ENCODE assay signal across 9 cellular contexts in genomic region chr19:32224371-32225244, GRCh38.
DNase-seq lines count a peak whose midpoint lies in the region; ATAC-seq and TF ChIP-seq lines count a peak whose summit lies in the region.
"Had no signal": no experiment of that assay in that cellular context is flagged by ENCODE, and none has a peak within 500 bp of the region (broad histone marks: within the 10 kb centered on the region; RNA-seq: fewer than 3 reads in every experiment).

No MANE protein-coding gene starts in this region.

- H3K9me3 ChIP-seq in OCI-LY3 (ENCODE audit: insufficient read depth, low read length) (no peaks in the 10 kb centered on the region), thoracic aorta (no peaks in the 10 kb centered on the region)

- no peak overlapping the region for H2AFZ ChIP-seq in OCI-LY3 (ENCODE audit: low read depth, low read length)

- no peak for ATAC-seq in thoracic aorta (ENCODE audit: insufficient number of reproducible peaks, low FRiP score, low read depth)
- ATAC-seq in HG02970 (IDR thresholded peaks at IDR 0.05; ENCODE audit: low FRiP score, unreplicated experiment) = no peak

- H3K27me3 ChIP-seq in OCI-LY3 (ENCODE audit: low read depth, low read length) (peaks cover 3% of the 10 kb centered on the region; the same call in 1 of the 2 replicates), thoracic aorta (replicated peaks; ENCODE audit: insufficient read depth) (peaks cover 5% of the 10 kb centered on the region)

- H3K36me3 ChIP-seq in OCI-LY3 (replicated peaks; ENCODE audit: low read depth, low read length) = no peaks in the 10 kb centered on the region
- H3K36me3 ChIP-seq in thoracic aorta = no peaks in the 10 kb centered on the region

- no peaks in the 10 kb centered on the region for H3K4me1 ChIP-seq in OCI-LY3 (ENCODE audit: low read length)
- peaks cover 0 to 6% of the 10 kb centered on the region in 2 donors for H3K4me1 ChIP-seq in thoracic aorta (ENCODE audit: control insufficient read depth in 1 of 2, low read depth in 2 of 2)

- H3K79me2 ChIP-seq in OCI-LY3 (ENCODE audit: low read length) = no peaks in the 10 kb centered on the region

- CTCF ChIA-PET in HEK293T (lab: Yijun Ruan, JAX) = interaction anchor here (0.6 to 1.5 kb wide), 5 partner anchors 22 to 1170 kb away, joined by 3 to 6 read pairs (median 3); no protein-coding TSS in a partner anchor

- H3K27ac ChIP-seq in OCI-LY3 (ENCODE audit: low read length) (no peak overlapping the region), thoracic aorta (no peak overlapping the region)
- H3K27ac ChIP-seq: epithelial cell of prostate had no signal

- no peak overlapping the region for H3K4me2 ChIP-seq in OCI-LY3 (ENCODE audit: low read length)

- no peaks in the 10 kb centered on the region for H4K20me1 ChIP-seq in OCI-LY3 (ENCODE audit: insufficient read depth, low read length)

- POLR2A ChIA-PET in HEK293T (lab: Yijun Ruan, JAX) = no interaction called here

- no peak overlapping the region for H3K4me3 ChIP-seq in OCI-LY3 (ENCODE audit: low read length)
- peak overlapping the region; percentile 12 to 22 for H3K4me3 ChIP-seq in foreskin fibroblast (ENCODE audit: low read depth in 1 of 2, low read length in 2 of 2)
- peak overlapping the region; percentile 59 for H3K4me3 ChIP-seq in thoracic aorta

- H3K9ac ChIP-seq in OCI-LY3 (ENCODE audit: low read length) = no peak overlapping the region

- peak; percentile 76 for TF ChIP-seq CTCF in OCI-LY3 (IDR thresholded peaks at IDR 0.05; ENCODE audit: low read depth, low read length)
- TF ChIP-seq CTCF in foreskin fibroblast (IDR thresholded peaks at IDR 0.05; ENCODE audit: low read depth, low read length) = peak; percentile 96
- peak; percentile 99 for TF ChIP-seq CTCF in thoracic aorta (IDR thresholded peaks at IDR 0.05)

- peak; percentile 84 for DNase-seq in ELF-1 (ENCODE audit: low read depth, low spot score)
- peak; percentile 84 for DNase-seq in HEK293T (ENCODE audit: extremely low spot score)
- DNase-seq in activated T-helper 1 cell treated with anti-CD3 and anti-CD28 coated beads, Interleukin-2, amount 50 U/mL, for 16 hours (ENCODE audit: low read depth in 1 of 2, low spot score in 1 of 2) = peak; percentile 30 to 34
- DNase-seq in foreskin fibroblast = peak; percentile 30 to 79
- peak in 32 of 56 donors; percentile 3 to 62 (median 27) for DNase-seq in nucleus accumbens (lab: John Stamatoyannopoulos, UW)
- DNase-seq in thoracic aorta (ENCODE audit: low spot score) = no peak

TF ChIP-seq in HEK293T, 16 proteins besides CTCF, POLR2A, EP300 and RAD21:
- TF ChIP-seq L3MBTL2 (conservative IDR thresholded peaks at IDR 0.05) (no peak), NFRKB (IDR thresholded peaks at IDR 0.05) (no peak), SUZ12 (IDR thresholded peaks at IDR 0.05) (no peak), BHLHE40 (IDR thresholded peaks at IDR 0.05; ENCODE audit: borderline replicate concordance) (no peak), ARNT (IDR thresholded peaks at IDR 0.05) (no peak), ZNF384 (IDR thresholded peaks at IDR 0.05) (no peak)
- TF ChIP-seq, protein P1, sequence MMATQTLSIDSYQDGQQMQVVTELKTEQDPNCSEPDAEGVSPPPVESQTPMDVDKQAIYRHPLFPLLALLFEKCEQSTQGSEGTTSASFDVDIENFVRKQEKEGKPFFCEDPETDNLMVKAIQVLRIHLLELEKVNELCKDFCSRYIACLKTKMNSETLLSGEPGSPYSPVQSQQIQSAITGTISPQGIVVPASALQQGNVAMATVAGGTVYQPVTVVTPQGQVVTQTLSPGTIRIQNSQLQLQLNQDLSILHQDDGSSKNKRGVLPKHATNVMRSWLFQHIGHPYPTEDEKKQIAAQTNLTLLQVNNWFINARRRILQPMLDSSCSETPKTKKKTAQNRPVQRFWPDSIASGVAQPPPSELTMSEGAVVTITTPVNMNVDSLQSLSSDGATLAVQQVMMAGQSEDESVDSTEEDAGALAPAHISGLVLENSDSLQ (IDR thresholded peaks at IDR 0.05) = no peak
TF ChIP-seq in HEK293T: peak in this region for 0.
